Comparison of ENCODE assay signal across 8 cellular contexts in genomic region chr11:75768112-75768908, GRCh38. TPM values are rescaled to one million over a fixed set of nuclear protein-coding genes. Genes with fewer than 3 reads are reported as not detected.
A peak's percentile ranks its signal among the peaks of the same experiment; 100 is the strongest.
DNase-seq lines count a peak whose midpoint lies in the region; FAIRE-seq and TF ChIP-seq lines count a peak whose summit lies in the region.

DGAT2 (plus strand) TSS chr11:75768778; CDS start chr11:75768992, 214 bp downstream.

- H3K9me3 ChIP-seq in HAP-1 = no peaks in the 10 kb centered on the region
- no peaks in the 10 kb centered on the region for H3K9me3 ChIP-seq in MG63
- H3K9me3 ChIP-seq in testis = no peaks in the 10 kb centered on the region

- in situ Hi-C loops in G401 (cut with HindIII; ENCODE audit: low sequenced_read_pairs) = no loop called here
- in situ Hi-C loops in HAP-1 (cut with MboI; ENCODE audit: low sequenced_read_pairs) = no loop called here

- 0 to 2% methylated on average over 1 to 53 of the region's 66 CpGs for WGBS in testis, 2 donors

- H3K27ac ChIP-seq in testis = peak within 1 kb of the TSS; percentile 16 to 57

- no peak for TF ChIP-seq POLR2A in testis (IDR thresholded peaks at IDR 0.05)

- intact Hi-C loops in testis (cut with DNase I; ENCODE audit: low total_unique reads) = no loop called here

- no peak for FAIRE-seq in frontal cortex (lab: Jason Lieb, UNC)

- H3K4me1 ChIP-seq in HAP-1 = peaks cover 4% of the 10 kb centered on the region; the same call in 1 of the 2 replicates
- H3K4me1 ChIP-seq in testis = peaks cover 8% of the 10 kb centered on the region

- H3K36me3 ChIP-seq in HAP-1 (replicated peaks) (no peaks in the 10 kb centered on the region), MG63 (no peaks in the 10 kb centered on the region), testis (ENCODE audit: low read depth, missing control alignments) (no peaks in the 10 kb centered on the region)

- peak; percentile 25 for DNase-seq in G401 (ENCODE audit: low spot score)
- DNase-seq in HAP-1 (ENCODE audit: low spot score in 2 of 2) = peak; percentile 76 to 84
- peak; percentile 74 for DNase-seq in MG63
- DNase-seq in SHP77 (lab: John Stamatoyannopoulos, UW) = peak; percentile 36 to 62
- peak; percentile 90 for DNase-seq in activated effector memory CD4-positive, alpha-beta T cell treated with anti-CD3 and anti-CD28 coated beads, Interleukin-2, amount 50 U/mL, for 16 hours
- peak; percentile 78 to 86 for DNase-seq in frontal cortex (ENCODE audit: low spot score in 2 of 2)
- DNase-seq in occipital lobe (lab: John Stamatoyannopoulos, UW) = peak; percentile 78
- peak; percentile 80 for DNase-seq in testis

- H3K27me3 ChIP-seq in HAP-1 (ENCODE audit: low read depth) = no peaks in the 10 kb centered on the region
- H3K27me3 ChIP-seq in MG63 = peaks cover 14% of the 10 kb centered on the region
- no peaks in the 10 kb centered on the region for H3K27me3 ChIP-seq in testis

- no peak for TF ChIP-seq CTCF in testis (IDR thresholded peaks at IDR 0.05)

- H3K4me3 ChIP-seq in HAP-1 = peak within 1 kb of the TSS; percentile 27
- peak within 1 kb of the TSS; percentile 45 for H3K4me3 ChIP-seq in MG63
- H3K4me3 ChIP-seq in testis = peak within 1 kb of the TSS; percentile 36 to 62

RNA-seq across cellular contexts. Expression of gene DGAT2, which starts in this region (rescaled TPM):
- 94.6 and 105 TPM in 2 replicates for total RNA-seq in G401 (2014; rRNA removed; shearing (Covaris generic))
- total RNA-seq in MG63 (2014; rRNA removed; shearing (Covaris generic); ENCODE audit: low replicate concordance) = 8.6 and 10.3 TPM in 2 replicates
- 4.1 TPM for total RNA-seq in frontal cortex
- 4.4 TPM for total RNA-seq in occipital lobe
- 10 to 100 TPM; 40.9 to 54.6 TPM for total RNA-seq in testis
- polyA plus RNA-seq in testis (ENCODE audit: insufficient read depth, low read depth, low replicate concordance) = 77.6 TPM

Comparison
In these comparisons a context has a peak if more than half of its experiments do, and no peak if none do; other contexts are left out.
1. Peak in every context shown above with its lines: DNase-seq, H3K4me3 ChIP-seq and H3K27ac ChIP-seq.
2. DNase-seq: peak in every context shown above with its lines; median percentile 90 in activated effector memory CD4-positive, alpha-beta T cell treated with anti-CD3 and anti-CD28 coated beads, Interleukin-2, amount 50 U/mL, for 16 hours; 82 in frontal cortex; 80 in HAP-1; 80 in testis; 78 in occipital lobe; 74 in MG63; 49 in SHP77; 25 in G401.